Comparison of ENCODE assay signal across 15 cellular contexts in the genomic region with DNA sequence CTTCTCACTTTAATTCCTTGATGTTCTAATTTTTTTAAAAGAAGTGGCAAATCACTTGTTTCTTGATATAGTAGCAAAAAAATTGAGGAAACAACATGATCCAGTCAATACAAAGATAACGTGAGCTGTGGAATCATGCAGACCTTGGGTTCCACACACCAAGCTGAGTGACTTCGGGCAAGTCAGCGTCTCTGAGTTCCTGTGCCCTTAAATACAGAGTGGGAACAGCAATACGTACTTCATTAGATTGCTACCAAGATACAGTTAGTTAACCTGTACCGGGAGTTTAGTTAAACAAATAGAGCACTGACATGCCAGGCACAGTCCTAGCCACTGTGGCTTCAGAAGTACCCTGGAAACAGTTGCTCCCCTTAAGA.
"Had no signal": no experiment of that assay in that cellular context is flagged by ENCODE, and none has a peak within 500 bp of the region (broad histone marks: within the 10 kb centered on the region; RNA-seq: fewer than 3 reads in every experiment).

No MANE protein-coding gene starts in this region.

- H3K4me3 ChIP-seq: breast epithelium, SJSA1 had no signal

- H3K4me3 Mint-ChIP-seq: activated CD4-positive, alpha-beta T cell treated with anti-CD3 and anti-CD28 coated beads, Interleukin-2, amount 10 ng/mL, durations not matched to agents 24 days and 14 days; activated CD8-positive, alpha-beta T cell treated with anti-CD3 and anti-CD28 coated beads for 36 hours; activated naive CD4-positive, alpha-beta T cell treated with anti-CD3 and anti-CD28 coated beads for 36 hours; activated naive CD8-positive, alpha-beta T cell treated with anti-CD3 and anti-CD28 coated beads, Interleukin-2, amount 50 U/mL, for 24 hours; dendritic cell treated with granulocyte-macrophage colony-stimulating factor and Interleukin-4, amounts not matched to agents 40 ng/mL and 50 ng/mL, for 4 days; effector memory CD8-positive, alpha-beta T cell; nephron progenitor cell; T-helper 1 cell treated with Interleukin-12 subunit alpha and Interleukin-12 subunit beta and Interleukin-4 antibody, amounts not matched to agents 30 μg/mL and 1 μg/mL, for 36 hours had no signal

- DNase-seq: activated CD4-positive, alpha-beta T cell treated with anti-CD3 and anti-CD28 coated beads, Interleukin-2, amount 10 ng/mL, durations not matched to agents 24 days and 14 days; activated CD8-positive, alpha-beta T cell treated with anti-CD3 and anti-CD28 coated beads for 36 hours; activated naive CD4-positive, alpha-beta T cell treated with anti-CD3 and anti-CD28 coated beads for 36 hours; activated naive CD8-positive, alpha-beta T cell treated with anti-CD3 and anti-CD28 coated beads, Interleukin-2, amount 50 U/mL, for 24 hours; activated T-cell treated with anti-CD3 and anti-CD28 coated beads, Interleukin-2, amount 50 U/mL, for 1 hour; effector memory CD8-positive, alpha-beta T cell; head of caudate nucleus; nephron progenitor cell; stimulated activated CD4-positive, alpha-beta T cell treated with anti-CD3 and anti-CD28 coated beads, Interleukin-2, amount 100 ng/mL, for 24 hours; stimulated activated naive CD4-positive, alpha-beta T cell treated with Interleukin-2 at 50 U/mL for 16 hours had no signal

- H3K9me3 Mint-ChIP-seq: activated CD4-positive, alpha-beta T cell treated with anti-CD3 and anti-CD28 coated beads, Interleukin-2, amount 10 ng/mL, durations not matched to agents 24 days and 14 days; activated CD8-positive, alpha-beta T cell treated with anti-CD3 and anti-CD28 coated beads for 36 hours; activated naive CD4-positive, alpha-beta T cell treated with anti-CD3 and anti-CD28 coated beads for 36 hours; activated naive CD8-positive, alpha-beta T cell treated with anti-CD3 and anti-CD28 coated beads, Interleukin-2, amount 50 U/mL, for 24 hours; dendritic cell treated with granulocyte-macrophage colony-stimulating factor and Interleukin-4, amounts not matched to agents 40 ng/mL and 50 ng/mL, for 4 days; effector memory CD8-positive, alpha-beta T cell; nephron progenitor cell; T-helper 1 cell treated with Interleukin-12 subunit alpha and Interleukin-12 subunit beta and Interleukin-4 antibody, amounts not matched to agents 30 μg/mL and 1 μg/mL, for 36 hours; type B pancreatic cell had no signal

- H3K9me3 ChIP-seq: breast epithelium, SJSA1 had no signal

- H3K27ac ChIP-seq: SJSA1 had no signal

- H3K27me3 Mint-ChIP-seq: activated CD4-positive, alpha-beta T cell treated with anti-CD3 and anti-CD28 coated beads, Interleukin-2, amount 10 ng/mL, durations not matched to agents 24 days and 14 days; activated CD8-positive, alpha-beta T cell treated with anti-CD3 and anti-CD28 coated beads for 36 hours; activated naive CD8-positive, alpha-beta T cell treated with anti-CD3 and anti-CD28 coated beads, Interleukin-2, amount 50 U/mL, for 24 hours; dendritic cell treated with granulocyte-macrophage colony-stimulating factor and Interleukin-4, amounts not matched to agents 40 ng/mL and 50 ng/mL, for 4 days; effector memory CD8-positive, alpha-beta T cell; type B pancreatic cell had no signal

- H3K4me1 ChIP-seq: breast epithelium, SJSA1 had no signal

- ATAC-seq: activated CD8-positive, alpha-beta T cell treated with anti-CD3 and anti-CD28 coated beads for 36 hours; activated naive CD8-positive, alpha-beta T cell treated with anti-CD3 and anti-CD28 coated beads, Interleukin-2, amount 50 U/mL, for 24 hours; effector memory CD8-positive, alpha-beta T cell had no signal

- H3K27me3 ChIP-seq: breast epithelium, SJSA1 had no signal

- H3K4me1 Mint-ChIP-seq: activated CD4-positive, alpha-beta T cell treated with anti-CD3 and anti-CD28 coated beads, Interleukin-2, amount 10 ng/mL, durations not matched to agents 24 days and 14 days; activated naive CD8-positive, alpha-beta T cell treated with anti-CD3 and anti-CD28 coated beads, Interleukin-2, amount 50 U/mL, for 24 hours; nephron progenitor cell had no signal

- H3K36me3 ChIP-seq: breast epithelium had no signal

- H3K27ac Mint-ChIP-seq: activated CD4-positive, alpha-beta T cell treated with anti-CD3 and anti-CD28 coated beads, Interleukin-2, amount 10 ng/mL, durations not matched to agents 24 days and 14 days; activated CD8-positive, alpha-beta T cell treated with anti-CD3 and anti-CD28 coated beads for 36 hours; activated naive CD4-positive, alpha-beta T cell treated with anti-CD3 and anti-CD28 coated beads for 36 hours; activated naive CD8-positive, alpha-beta T cell treated with anti-CD3 and anti-CD28 coated beads, Interleukin-2, amount 50 U/mL, for 24 hours; dendritic cell treated with granulocyte-macrophage colony-stimulating factor and Interleukin-4, amounts not matched to agents 40 ng/mL and 50 ng/mL, for 4 days; effector memory CD8-positive, alpha-beta T cell; nephron progenitor cell; T-helper 1 cell treated with Interleukin-12 subunit alpha and Interleukin-12 subunit beta and Interleukin-4 antibody, amounts not matched to agents 30 μg/mL and 1 μg/mL, for 36 hours had no signal
